1 cellular context compared by ENCODE assay signal in the genomic region with DNA sequence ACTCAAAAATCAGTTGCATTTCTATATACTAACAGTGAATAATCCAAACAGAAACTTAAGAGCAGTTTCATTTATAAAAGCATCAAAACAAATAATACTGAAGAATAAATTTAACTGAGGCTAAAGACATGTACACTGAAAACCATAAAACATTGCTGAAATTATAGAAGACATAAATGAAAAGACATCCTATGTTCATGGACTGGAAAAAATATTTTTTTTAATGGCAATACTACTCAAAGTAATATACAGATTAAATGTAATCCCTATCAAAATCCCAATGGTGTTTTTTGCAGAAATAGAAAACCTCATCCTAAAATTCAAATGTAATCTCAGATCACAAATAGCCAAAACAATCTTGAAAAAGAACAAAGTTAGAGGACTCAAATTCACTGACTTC.
TF ChIP-seq lines count a peak whose summit lies in the region.

No MANE protein-coding gene starts in this region.

TF ChIP-seq in HEK293, 187 proteins besides CTCF, POLR2A, EP300 and RAD21 (continued from another document):
- TF ChIP-seq ZBTB48 (tag by site-specific recombination; IDR thresholded peaks at IDR 0.05) (no peak), ZNF791 (tag by site-specific recombination; IDR thresholded peaks at IDR 0.05) (no peak), ZNF132 (tag by site-specific recombination; IDR thresholded peaks at IDR 0.05; ENCODE audit: borderline replicate concordance) (no peak), ZNF530 (tag by site-specific recombination; IDR thresholded peaks at IDR 0.05; ENCODE audit: low read depth) (no peak), KLF9 (tag by site-specific recombination; IDR thresholded peaks at IDR 0.05; ENCODE audit: low read depth) (no peak), ZNF354C (tag by site-specific recombination; IDR thresholded peaks at IDR 0.05; ENCODE audit: borderline replicate concordance, low read depth) (no peak), ZFP3 (tag by site-specific recombination; IDR thresholded peaks at IDR 0.05; ENCODE audit: low read depth) (no peak)
- TF ChIP-seq, protein P1, sequence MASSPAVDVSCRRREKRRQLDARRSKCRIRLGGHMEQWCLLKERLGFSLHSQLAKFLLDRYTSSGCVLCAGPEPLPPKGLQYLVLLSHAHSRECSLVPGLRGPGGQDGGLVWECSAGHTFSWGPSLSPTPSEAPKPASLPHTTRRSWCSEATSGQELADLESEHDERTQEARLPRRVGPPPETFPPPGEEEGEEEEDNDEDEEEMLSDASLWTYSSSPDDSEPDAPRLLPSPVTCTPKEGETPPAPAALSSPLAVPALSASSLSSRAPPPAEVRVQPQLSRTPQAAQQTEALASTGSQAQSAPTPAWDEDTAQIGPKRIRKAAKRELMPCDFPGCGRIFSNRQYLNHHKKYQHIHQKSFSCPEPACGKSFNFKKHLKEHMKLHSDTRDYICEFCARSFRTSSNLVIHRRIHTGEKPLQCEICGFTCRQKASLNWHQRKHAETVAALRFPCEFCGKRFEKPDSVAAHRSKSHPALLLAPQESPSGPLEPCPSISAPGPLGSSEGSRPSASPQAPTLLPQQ (tag by site-specific recombination; IDR thresholded peaks at IDR 0.05), result no peak
